Comparison of ENCODE assay signal across 14 cellular contexts in the genomic region with DNA sequence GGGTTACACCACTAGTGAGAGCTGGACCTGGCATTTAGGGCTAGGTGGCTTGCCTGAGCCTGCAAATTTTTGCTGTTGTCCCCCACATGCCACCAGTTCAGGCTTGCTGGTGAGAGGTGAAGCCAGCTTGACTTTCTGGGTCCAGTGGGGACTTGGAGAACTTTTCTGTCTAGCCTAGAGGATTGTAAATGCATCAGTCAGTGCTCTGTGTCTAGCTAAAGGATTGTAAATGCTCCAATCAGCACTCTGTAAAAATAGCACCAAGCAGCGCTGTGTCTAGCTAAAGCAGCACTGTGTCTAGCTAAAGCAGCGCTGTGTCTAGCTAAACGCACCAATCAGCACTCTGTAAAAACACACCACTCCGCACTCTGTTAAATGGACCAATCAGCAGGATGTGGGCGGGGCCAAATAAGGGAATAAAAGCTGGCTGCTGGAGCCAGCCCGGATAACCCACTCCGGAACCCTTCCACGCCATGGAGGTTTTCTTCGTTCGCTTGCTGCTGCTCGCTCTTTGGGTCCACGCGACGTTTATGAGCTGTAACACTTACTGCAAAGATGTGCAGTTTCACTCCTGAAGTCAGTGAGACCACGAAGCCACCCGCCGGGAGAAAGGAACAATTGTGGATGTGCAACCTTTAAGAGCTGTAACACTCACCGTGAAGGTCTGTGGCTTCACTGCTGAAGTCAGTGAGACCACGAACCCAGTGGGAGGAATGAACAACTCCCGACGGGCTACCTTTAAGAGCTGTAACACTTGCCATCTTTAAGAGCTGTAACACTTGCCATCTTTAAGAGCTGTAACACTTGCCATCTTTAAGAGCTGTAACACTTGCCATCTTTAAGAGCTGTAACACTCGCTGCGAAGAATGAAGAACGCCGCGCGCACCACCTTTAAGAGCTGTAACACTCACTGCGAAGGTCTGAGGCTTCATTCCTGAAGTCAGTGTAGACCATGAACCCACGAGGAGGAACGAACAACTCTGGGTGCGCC.
"Had no signal": no experiment of that assay in that cellular context is flagged by ENCODE, and none has a peak within 500 bp of the region (broad histone marks: within the 10 kb centered on the region; RNA-seq: fewer than 3 reads in every experiment).

No MANE protein-coding gene starts in this region.

- ATAC-seq: lower lobe of right lung had no signal

- H3K9me3 Mint-ChIP-seq: activated naive CD4-positive, alpha-beta T cell treated with anti-CD3 and anti-CD28 coated beads, Interleukin-2, amount 50 U/mL, for 24 hours; activated T-cell treated with anti-CD3 and anti-CD28 coated beads, Interleukin-2, amount 50 U/mL, for 24 hours; neural crest cell had no signal

- H3K27ac Mint-ChIP-seq: activated naive CD4-positive, alpha-beta T cell treated with anti-CD3 and anti-CD28 coated beads, Interleukin-2, amount 50 U/mL, for 24 hours; activated T-cell treated with anti-CD3 and anti-CD28 coated beads, Interleukin-2, amount 50 U/mL, for 24 hours had no signal

- DNase-seq: activated CD4-positive, alpha-beta T cell treated with anti-CD3 and anti-CD28 coated beads for 1 hour; activated effector memory CD4-positive, alpha-beta T cell treated with Interleukin-2 at 50 U/mL for 16 hours; activated T-cell treated with anti-CD3 and anti-CD28 coated beads, Interleukin-2, amount 50 U/mL, for 24 hours; amniotic stem cell; caudate nucleus; lower lobe of right lung; stimulated activated CD4-positive, alpha-beta T cell treated with anti-CD3 and anti-CD28 coated beads, Interleukin-12 subunit alpha, Interleukin-12 subunit beta, amount 100 ng/mL, for 4 hours; stimulated activated CD4-positive, alpha-beta T cell treated with anti-CD3 and anti-CD28 coated beads, Interleukin-2, amount 100 ng/mL, for 24 hours; transverse colon had no signal

- H3K4me1 Mint-ChIP-seq: activated naive CD4-positive, alpha-beta T cell treated with anti-CD3 and anti-CD28 coated beads, Interleukin-2, amount 50 U/mL, for 24 hours; neural crest cell had no signal

- H3K4me3 ChIP-seq: esophagus muscularis mucosa, lower lobe of right lung, ovary, transverse colon, vagina had no signal

- H3K27me3 Mint-ChIP-seq: activated naive CD4-positive, alpha-beta T cell treated with anti-CD3 and anti-CD28 coated beads, Interleukin-2, amount 50 U/mL, for 24 hours; activated T-cell treated with anti-CD3 and anti-CD28 coated beads, Interleukin-2, amount 50 U/mL, for 24 hours had no signal

- H3K27ac ChIP-seq: esophagus muscularis mucosa, lower lobe of right lung, ovary, transverse colon, vagina had no signal

- H3K4me1 ChIP-seq: esophagus muscularis mucosa, lower lobe of right lung, transverse colon, vagina had no signal

- H3K36me3 ChIP-seq: lower lobe of right lung, ovary, transverse colon, vagina had no signal

- H3K9me3 ChIP-seq: esophagus muscularis mucosa, lower lobe of right lung, ovary, transverse colon, vagina had no signal

- H3K27me3 ChIP-seq: esophagus muscularis mucosa, ovary, transverse colon, vagina had no signal

- H3K4me3 Mint-ChIP-seq: activated naive CD4-positive, alpha-beta T cell treated with anti-CD3 and anti-CD28 coated beads, Interleukin-2, amount 50 U/mL, for 24 hours; activated T-cell treated with anti-CD3 and anti-CD28 coated beads, Interleukin-2, amount 50 U/mL, for 24 hours; neural crest cell had no signal
